18 cellular contexts compared by ENCODE assay signal in the genomic region with DNA sequence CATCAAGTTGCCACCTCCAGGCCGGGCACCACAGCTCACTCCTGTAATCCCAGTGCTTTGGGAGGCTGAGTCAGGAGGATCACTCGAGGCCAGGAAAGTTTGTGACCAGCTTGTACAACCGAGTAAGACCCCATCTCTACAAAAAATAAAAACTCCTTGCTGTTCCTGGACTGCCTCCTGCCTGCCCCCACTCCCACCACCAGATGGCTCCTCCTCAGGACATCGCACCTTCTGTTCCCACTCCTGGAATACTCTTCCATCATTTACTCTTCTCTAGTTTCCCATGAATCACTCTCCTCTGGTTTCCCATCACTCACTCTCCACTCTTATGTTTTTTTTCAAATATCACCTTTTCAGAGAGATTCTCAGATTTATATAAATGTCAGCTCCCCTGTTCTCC.
DNase-seq lines count a peak whose midpoint lies in the region; ATAC-seq, FAIRE-seq and TF ChIP-seq lines count a peak whose summit lies in the region.
"Had no signal": no experiment of that assay in that cellular context is flagged by ENCODE, and none has a peak within 500 bp of the region (broad histone marks: within the 10 kb centered on the region; RNA-seq: fewer than 3 reads in every experiment).

No MANE protein-coding gene starts in this region.

- H3K36me3 Mint-ChIP-seq in astrocyte (ENCODE audit: low read depth, unreplicated experiment) = no peaks in the 10 kb centered on the region
- H3K36me3 Mint-ChIP-seq in neural crest cell (ENCODE audit: low read depth) = peaks cover 4% of the 10 kb centered on the region
- H3K36me3 Mint-ChIP-seq: mesothelial cell of epicardium had no signal

- TF ChIP-seq CTCF in KMS-11 (conservative IDR thresholded peaks at IDR 0.05; ENCODE audit: low read depth, low read length) (peak; percentile 62), astrocyte (IDR thresholded peaks at IDR 0.05; ENCODE audit: insufficient read depth, low read depth, low read length) (peak; percentile 8), neural crest cell (conservative IDR thresholded peaks at IDR 0.05) (peak; percentile 57)

- H3K9me3 Mint-ChIP-seq in astrocyte (ENCODE audit: unreplicated experiment) (peaks cover 5% of the 10 kb centered on the region), neural crest cell (peaks cover 6% of the 10 kb centered on the region)

- FAIRE-seq in astrocyte (lab: Jason Lieb, UNC) = no peak
- FAIRE-seq: A204.1 had no signal

- H3K9ac ChIP-seq in KMS-11 (peak overlapping the region; percentile 54; the same call in 1 of the 2 replicates), astrocyte (ENCODE audit: low read length) (no peak overlapping the region)

- H3K27me3 ChIP-seq in KMS-11 (ENCODE audit: insufficient read depth, low read depth) (no peaks in the 10 kb centered on the region), astrocyte (ENCODE audit: insufficient read depth, low read length) (no peaks in the 10 kb centered on the region)

- H2AFZ ChIP-seq in KMS-11 (ENCODE audit: low read depth) = peak overlapping the region; percentile 61
- no peak overlapping the region for H2AFZ ChIP-seq in astrocyte (ENCODE audit: low read depth, low read length)

- H4K20me1 ChIP-seq in KMS-11 (ENCODE audit: insufficient read depth) (no peaks in the 10 kb centered on the region), astrocyte (ENCODE audit: insufficient read depth, low read length) (no peaks in the 10 kb centered on the region)

- H3K36me3 ChIP-seq in KMS-11 (ENCODE audit: insufficient read depth) (no peaks in the 10 kb centered on the region), astrocyte (ENCODE audit: insufficient read depth, low read length) (no peaks in the 10 kb centered on the region)

- H3K4me2 ChIP-seq in KMS-11 (peak overlapping the region; percentile 55), astrocyte (ENCODE audit: low read length) (no peak overlapping the region)

- peak; percentile 53 for DNase-seq in NCI-H2029 treated with DMSO at 0.1 percent for 48 hours (lab: John Stamatoyannopoulos, UW)
- no peak for DNase-seq in NCI-H2029 (lab: John Stamatoyannopoulos, UW)
- DNase-seq in astrocyte (ENCODE audit: low read depth) = no peak
- no peak for DNase-seq in neural crest cell (ENCODE audit: low read depth, low spot score)
- no peak for DNase-seq in NCI-H345 (lab: John Stamatoyannopoulos, UW)
- no peak for DNase-seq in NK-92 treated with Interleukin-12 subunit alpha and Interleukin-12 subunit beta, amount 100 ng/mL, for 24 hours (lab: John Stamatoyannopoulos, UW)
- DNase-seq: effector memory CD4-positive, alpha-beta T cell; hippocampal formation; KBM-7; SIG-M5; stimulated activated CD4-positive, alpha-beta T cell treated with anti-CD3 and anti-CD28 coated beads, Interleukin-15, amount 100 ng/mL, for 24 hours; stimulated activated naive CD8-positive, alpha-beta T cell treated with anti-CD3 and anti-CD28 coated beads, Interleukin-15, Interleukin-2, amounts not matched to agents 100 U/mL and 50 U/mL, for 24 hours; trophoblast cell had no signal

- peaks cover 62% of the 10 kb centered on the region for H3K4me1 ChIP-seq in KMS-11 (ENCODE audit: low read depth, poor library complexity, severe bottlenecking)
- H3K4me1 ChIP-seq in astrocyte (ENCODE audit: insufficient read depth, low read length) = no peaks in the 10 kb centered on the region

- H3K4me1 Mint-ChIP-seq in astrocyte (ENCODE audit: low read depth, unreplicated experiment) = peaks cover 8% of the 10 kb centered on the region
- H3K4me1 Mint-ChIP-seq in neural crest cell = no peaks in the 10 kb centered on the region
- H3K4me1 Mint-ChIP-seq: mesothelial cell of epicardium had no signal

- H3K9me3 ChIP-seq in astrocyte (ENCODE audit: insufficient read depth, low read depth, low read length) = no peaks in the 10 kb centered on the region

- ATAC-seq in GM18502 (IDR thresholded peaks at IDR 0.05; ENCODE audit: poor library complexity, unreplicated experiment) = no peak
- ATAC-seq: stimulated activated naive CD8-positive, alpha-beta T cell treated with anti-CD3 and anti-CD28 coated beads, Interleukin-15, Interleukin-2, amounts not matched to agents 100 U/mL and 50 U/mL, for 24 hours had no signal

- H3K27ac Mint-ChIP-seq in astrocyte (ENCODE audit: unreplicated experiment) (no peak overlapping the region), neural crest cell (ENCODE audit: unreplicated experiment) (no peak overlapping the region)
- H3K27ac Mint-ChIP-seq: mesothelial cell of epicardium; T-helper 2 cell treated with Interferon-gamma antibody and Interleukin-4, amounts not matched to agents 5 μg/mL and 100 μg/mL, for 36 hours had no signal

- H3K27me3 Mint-ChIP-seq in astrocyte (ENCODE audit: low read depth, unreplicated experiment) (no peaks in the 10 kb centered on the region), neural crest cell (ENCODE audit: low read depth) (no peaks in the 10 kb centered on the region)

- H3K4me3 ChIP-seq in KMS-11 (IDR thresholded peaks at IDR 0.05; ENCODE audit: insufficient read depth, low read depth, low read length) = no peak overlapping the region
- H3K4me3 ChIP-seq in astrocyte (ENCODE audit: insufficient read depth, low read depth, low read length) = no peak overlapping the region

- no peak overlapping the region for H3K4me3 Mint-ChIP-seq in astrocyte (ENCODE audit: unreplicated experiment)
- no peak overlapping the region for H3K4me3 Mint-ChIP-seq in neural crest cell
- H3K4me3 Mint-ChIP-seq: mesothelial cell of epicardium; T-helper 2 cell treated with Interferon-gamma antibody and Interleukin-4, amounts not matched to agents 5 μg/mL and 100 μg/mL, for 36 hours had no signal

- H3K79me2 ChIP-seq in KMS-11 (ENCODE audit: insufficient read depth, low read depth) (no peaks in the 10 kb centered on the region), astrocyte (ENCODE audit: insufficient read depth, low read length) (no peaks in the 10 kb centered on the region)

- H3K27ac ChIP-seq in KMS-11 (peak overlapping the region; percentile 94), astrocyte (ENCODE audit: low read depth, low read length) (no peak overlapping the region)

Comparison
In these comparisons a context has a peak if more than half of its experiments do, and no peak if none do; other contexts are left out.
1. CTCF ChIP-seq: peak in every context shown above with its lines; median percentile 62 in KMS-11; 57 in neural crest cell; 8 in astrocyte.